ENCODE assay signal across 1 cellular context in genomic region chr16:47461598-47462266, GRCh38.
TF ChIP-seq lines count a peak whose summit lies in the region.

No MANE protein-coding gene starts in this region.

TF ChIP-seq in K562, 482 proteins besides CTCF, POLR2A, EP300 and RAD21 (continued from another document and continues in another):
- TF ChIP-seq PATZ1 (CRISPR knock-in tag; IDR thresholded peaks at IDR 0.05; ENCODE audit: borderline replicate concordance) (no peak), MTA3 (IDR thresholded peaks at IDR 0.05; ENCODE audit: borderline replicate concordance) (peak; percentile 68), KDM5B (IDR thresholded peaks at IDR 0.05; ENCODE audit: insufficient replicate concordance, low read depth, low read length) (no peak), PTTG1 (tag; IDR thresholded peaks at IDR 0.05; ENCODE audit: low read depth) (no peak), ZNF12 (CRISPR knock-in tag; IDR thresholded peaks at IDR 0.05) (no peak), HDAC2 (IDR thresholded peaks at IDR 0.05) (no peak), ZNF121 (CRISPR knock-in tag; conservative IDR thresholded peaks at IDR 0.05) (no peak), ZNF695 (CRISPR knock-in tag; IDR thresholded peaks at IDR 0.05) (no peak), ZNF175 (CRISPR knock-in tag; IDR thresholded peaks at IDR 0.05; ENCODE audit: low read depth) (no peak), NFIX (CRISPR knock-in tag; IDR thresholded peaks at IDR 0.05; ENCODE audit: low read depth) (no peak), ZZZ3 (IDR thresholded peaks at IDR 0.05) (no peak), REST (CRISPR knock-in tag; IDR thresholded peaks at IDR 0.05; ENCODE audit: low read depth) (no peak), NFRKB (IDR thresholded peaks at IDR 0.05; ENCODE audit: low read depth) (peak; percentile 9; the same call in 1 of the 2 replicates), HMGXB4 (CRISPR knock-in tag; IDR thresholded peaks at IDR 0.05) (no peak), TSC22D4 (tag; IDR thresholded peaks at IDR 0.05) (no peak), CEBPG (CRISPR knock-in tag; IDR thresholded peaks at IDR 0.05) (no peak), CEBPG (tag; conservative IDR thresholded peaks at IDR 0.05 in 1 of 2, IDR thresholded peaks at IDR 0.05 in 1 of 2) (no peak), ZBTB9 (CRISPR knock-in tag; IDR thresholded peaks at IDR 0.05) (no peak), KLF10 (CRISPR knock-in tag; IDR thresholded peaks at IDR 0.05) (no peak), NCOA4 (IDR thresholded peaks at IDR 0.05; ENCODE audit: partially characterized antibody) (no peak), ZC3H11A (IDR thresholded peaks at IDR 0.05; ENCODE audit: low read depth, low read length) (no peak), CREB5 (CRISPR knock-in tag; IDR thresholded peaks at IDR 0.05) (no peak), SRSF3 (IDR thresholded peaks at IDR 0.05; ENCODE audit: insufficient read depth, low read length) (no peak), RNF219 (CRISPR knock-in tag; IDR thresholded peaks at IDR 0.05) (no peak), PURB (CRISPR knock-in tag; IDR thresholded peaks at IDR 0.05; ENCODE audit: low read depth) (no peak), SMARCA4 (IDR thresholded peaks at IDR 0.05) (peak; percentile 42; the same call in 1 of the 2 replicates), SREBF1 (IDR thresholded peaks at IDR 0.05; ENCODE audit: borderline replicate concordance, low read depth, low read length) (no peak), NFIC (IDR thresholded peaks at IDR 0.05) (no peak; the same call in 1 of the 2 replicates), TAF7 (tag; IDR thresholded peaks at IDR 0.05) (no peak), STAG1 (CRISPR knock-in tag; IDR thresholded peaks at IDR 0.05; ENCODE audit: borderline replicate concordance) (no peak), ZNF174 (CRISPR knock-in tag; IDR thresholded peaks at IDR 0.05) (no peak), ASH1L (IDR thresholded peaks at IDR 0.05; ENCODE audit: borderline replicate concordance, low read depth, partially characterized antibody) (no peak), FOXK2 (conservative IDR thresholded peaks at IDR 0.05 in 1 of 2, IDR thresholded peaks at IDR 0.05 in 1 of 2; ENCODE audit: low read depth in 2 of 2) (no peak), ZNF589 (CRISPR knock-in tag; IDR thresholded peaks at IDR 0.05; ENCODE audit: low read depth) (no peak), KDM2B (CRISPR knock-in tag; IDR thresholded peaks at IDR 0.05) (no peak), ZBTB11 (CRISPR knock-in tag; IDR thresholded peaks at IDR 0.05) (no peak), TARDBP (IDR thresholded peaks at IDR 0.05) (no peak), BRCA1 (IDR thresholded peaks at IDR 0.05) (no peak), BRCA1 (CRISPR knock-in tag; IDR thresholded peaks at IDR 0.05) (no peak), USF2 (CRISPR knock-in tag; IDR thresholded peaks at IDR 0.05) (no peak), SREBF2 (CRISPR knock-in tag; IDR thresholded peaks at IDR 0.05) (no peak), SNRNP70 (optimal IDR thresholded peaks at IDR 0.05; ENCODE audit: low read depth, low read length) (no peak), CAMTA2 (CRISPR knock-in tag; conservative IDR thresholded peaks at IDR 0.05) (no peak), E2F6 (IDR thresholded peaks at IDR 0.05; ENCODE audit: borderline replicate concordance in 1 of 2, extremely low read depth in 1 of 2, insufficient read depth in 1 of 2, insufficient read length in 1 of 2, low read depth in 1 of 2, low read length in 1 of 2, poor library complexity in 1 of 2, severe bottlenecking in 1 of 2) (no peak), USF1 (CRISPR knock-in tag; IDR thresholded peaks at IDR 0.05) (no peak), RBM34 (IDR thresholded peaks at IDR 0.05; ENCODE audit: borderline replicate concordance, insufficient read depth, low read length) (no peak), TRIM28 (IDR thresholded peaks at IDR 0.05) (no peak; the same call in 1 of the 2 replicates)
